Comparison of ENCODE assay signal across 25 cellular contexts in the genomic region with DNA sequence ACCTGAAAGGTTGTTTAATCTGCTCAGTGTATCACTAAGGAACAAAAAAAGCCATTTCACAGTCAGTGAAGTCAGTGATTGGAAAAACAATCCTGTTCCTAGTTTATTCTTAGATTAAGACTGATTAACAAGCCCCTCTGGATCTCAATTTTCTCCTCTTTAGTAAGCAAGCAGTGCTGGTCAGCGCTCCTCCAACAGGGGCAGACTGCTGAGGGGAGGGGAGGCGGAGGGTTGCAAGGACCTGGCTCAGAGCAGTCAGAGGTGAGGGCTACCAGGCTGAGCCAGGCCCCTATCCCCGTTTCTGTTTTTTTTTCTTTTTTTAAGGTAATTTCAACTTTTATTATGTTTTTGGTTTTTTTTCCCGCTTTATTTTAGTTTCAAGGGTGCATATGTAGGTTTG. TPM values are rescaled to one million over a fixed set of nuclear protein-coding genes. Genes with fewer than 3 reads are reported as not detected.
DNase-seq lines count a peak whose midpoint lies in the region; ATAC-seq and TF ChIP-seq lines count a peak whose summit lies in the region.
"Had no signal": no experiment of that assay in that cellular context is flagged by ENCODE, and none has a peak within 500 bp of the region (broad histone marks: within the 10 kb centered on the region; RNA-seq: fewer than 3 reads in every experiment).

No MANE protein-coding gene starts in this region.

- H3K4me3 Mint-ChIP-seq in WTC11, result no peak overlapping the region
- H3K4me3 Mint-ChIP-seq in glutamatergic neuron (ENCODE audit: unreplicated experiment), result no peak overlapping the region
- no peak overlapping the region for H3K4me3 Mint-ChIP-seq in stimulated activated memory B cell treated with anti-CD40 and anti-IgM and Interleukin-4, amounts not matched to agents 10 μg/mL and 1 μg/mL and 100 μg/mL, for 72 hours
- H3K4me3 Mint-ChIP-seq: CD4-positive, alpha-beta T cell had no signal

- H3K9me3 ChIP-seq in HEK293 (ENCODE audit: control insufficient read depth, insufficient read depth, low read depth, low read length), result no peaks in the 10 kb centered on the region
- H3K9me3 ChIP-seq: BLaER1, Caco-2, SK-N-SH had no signal

- H3K9me3 Mint-ChIP-seq in WTC11 (no peaks in the 10 kb centered on the region), glutamatergic neuron (ENCODE audit: unreplicated experiment) (peaks cover 8% of the 10 kb centered on the region)
- H3K9me3 Mint-ChIP-seq in stimulated activated memory B cell treated with anti-CD40 and anti-IgM and Interleukin-4, amounts not matched to agents 10 μg/mL and 1 μg/mL and 100 μg/mL, for 72 hours, result no peaks in the 10 kb centered on the region
- H3K9me3 Mint-ChIP-seq: CD4-positive, alpha-beta T cell had no signal

- no peak for TF ChIP-seq CTCF in HEK293 (tag by site-specific recombination; IDR thresholded peaks at IDR 0.05)
- TF ChIP-seq CTCF in WTC11 (IDR thresholded peaks at IDR 0.05), result no peak
- TF ChIP-seq CTCF in glutamatergic neuron (IDR thresholded peaks at IDR 0.05; ENCODE audit: partially characterized antibody, unreplicated experiment), result no peak

- H3K27me3 Mint-ChIP-seq in WTC11 (ENCODE audit: low read depth) (no peaks in the 10 kb centered on the region), glutamatergic neuron (ENCODE audit: unreplicated experiment) (peaks cover 8% of the 10 kb centered on the region)
- peaks cover 27% of the 10 kb centered on the region for H3K27me3 Mint-ChIP-seq in stimulated activated memory B cell treated with anti-CD40 and anti-IgM and Interleukin-4, amounts not matched to agents 10 μg/mL and 1 μg/mL and 100 μg/mL, for 72 hours

- H3K36me3 Mint-ChIP-seq in WTC11 (no peaks in the 10 kb centered on the region), glutamatergic neuron (ENCODE audit: unreplicated experiment) (no peaks in the 10 kb centered on the region)
- H3K36me3 Mint-ChIP-seq in stimulated activated memory B cell treated with anti-CD40 and anti-IgM and Interleukin-4, amounts not matched to agents 10 μg/mL and 1 μg/mL and 100 μg/mL, for 72 hours, result no peaks in the 10 kb centered on the region

- peak; percentile 82 for ATAC-seq in WTC11
- peak; percentile 56 for ATAC-seq in stimulated activated memory B cell treated with anti-CD40 and anti-IgM and Interleukin-4, amounts not matched to agents 10 μg/mL and 1 μg/mL and 100 μg/mL, for 72 hours
- no peak for ATAC-seq in left colon

- H3K4me1 ChIP-seq in HEK293 (ENCODE audit: control insufficient read depth, insufficient read depth, low read length), result no peaks in the 10 kb centered on the region
- H3K4me1 ChIP-seq: Caco-2 had no signal

- no peak overlapping the region for H3K27ac ChIP-seq in HEK293 (ENCODE audit: extremely low read depth, low read depth, low read length)
- H3K27ac ChIP-seq: BLaER1, RWPE1 had no signal

- intact Hi-C loops in left colon (cut with DNase I, micrococcal nuclease), result loop anchor here in 1 of 2 donors (5.0 to 10.0 kb wide), 2 partner anchors 324 to 521 kb away; no protein-coding TSS in a partner anchor

- H3K27ac Mint-ChIP-seq in WTC11, result no peak overlapping the region
- no peak overlapping the region for H3K27ac Mint-ChIP-seq in glutamatergic neuron (ENCODE audit: unreplicated experiment)
- H3K27ac Mint-ChIP-seq in stimulated activated memory B cell treated with anti-CD40 and anti-IgM and Interleukin-4, amounts not matched to agents 10 μg/mL and 1 μg/mL and 100 μg/mL, for 72 hours, result no peak overlapping the region
- H3K27ac Mint-ChIP-seq: CD4-positive, alpha-beta T cell had no signal

- peaks cover 6% of the 10 kb centered on the region; the same call in 1 of the 2 replicates for H3K4me1 Mint-ChIP-seq in WTC11
- H3K4me1 Mint-ChIP-seq in glutamatergic neuron (ENCODE audit: low read depth, unreplicated experiment), result peaks cover 18% of the 10 kb centered on the region
- H3K4me1 Mint-ChIP-seq in stimulated activated memory B cell treated with anti-CD40 and anti-IgM and Interleukin-4, amounts not matched to agents 10 μg/mL and 1 μg/mL and 100 μg/mL, for 72 hours, result no peaks in the 10 kb centered on the region

- peak; percentile 39 for DNase-seq in WTC11 (ENCODE audit: low spot score)
- peak; percentile 21 for DNase-seq in glutamatergic neuron
- DNase-seq in ecto neural progenitor cell (ENCODE audit: low spot score), result no peak
- DNase-seq in left colon, result no peak
- no peak for DNase-seq in AG20443 (ENCODE audit: low spot score)
- DNase-seq: Caco-2; CD4-positive, alpha-beta T cell; DMS 273 treated with DMSO at 0.1 percent for 48 hours; DMS79 treated with DMSO at 0.1 percent for 48 hours; IMR-90; Karpas-422; MV-4-11; NCI-H1105 treated with DMSO at 0.1 percent for 48 hours; NCI-H2029 treated with DMSO at 0.1 percent for 48 hours; NCI-H2171; NCI-H345; NCI-H524; NK-92 treated with Interleukin-12 subunit alpha and Interleukin-12 subunit beta, amount 100 ng/mL, for 24 hours; SHP77 treated with DMSO at 0.1 percent for 48 hours; SK-N-SH had no signal

- no peak overlapping the region for H3K4me3 ChIP-seq in HEK293 (ENCODE audit: low read depth, low read length)
- H3K4me3 ChIP-seq: BLaER1 had no signal

- no peaks in the 10 kb centered on the region for H3K36me3 ChIP-seq in HEK293 (ENCODE audit: control insufficient read depth in 2 of 2, insufficient read depth in 1 of 2, low read length in 2 of 2)
- H3K36me3 ChIP-seq: BLaER1 had no signal

- POLR2A ChIA-PET in HEK293 (lab: Yijun Ruan, JAX) (no interaction called here), WTC11 (lab: Charles Lee) (no interaction called here)

- CTCF ChIA-PET in HEK293 (lab: Yijun Ruan, JAX) (interaction anchor here (1.0 to 1.4 kb wide), 2 partner anchors 65 to 326 kb away, joined by 3 to 5 read pairs; no protein-coding TSS in a partner anchor), WTC11 (lab: Charles Lee) (no interaction called here)

TF ChIP-seq in HEK293, 187 proteins besides CTCF, POLR2A, EP300 and RAD21:
- peak; percentile 60 for TF ChIP-seq REST (tag by site-specific recombination; IDR thresholded peaks at IDR 0.05)
- no peak for TF ChIP-seq ZNF292 (tag by site-specific recombination; IDR thresholded peaks at IDR 0.05; ENCODE audit: borderline replicate concordance, low read depth)
TF ChIP-seq in HEK293: peak in this region for 1.

TF ChIP-seq in WTC11, 78 proteins besides CTCF, POLR2A, EP300 and RAD21 (continues in another document):
- no peak for TF ChIP-seq TEAD1 (CRISPR knock-in tag; IDR thresholded peaks at IDR 0.05)
- no peak for TF ChIP-seq ZNF219 (CRISPR knock-in tag; IDR thresholded peaks at IDR 0.05; ENCODE audit: borderline replicate concordance)
- TF ChIP-seq E2F4 (CRISPR knock-in tag; IDR thresholded peaks at IDR 0.05; ENCODE audit: borderline replicate concordance, low read depth), result no peak
- no peak for TF ChIP-seq ATF1 (CRISPR knock-in tag; IDR thresholded peaks at IDR 0.05)
- TF ChIP-seq ZNF425 (CRISPR knock-in tag; conservative IDR thresholded peaks at IDR 0.05), result no peak
- no peak for TF ChIP-seq KAT7 (CRISPR knock-in tag; IDR thresholded peaks at IDR 0.05; ENCODE audit: borderline replicate concordance)
- no peak for TF ChIP-seq ZSCAN18 (CRISPR knock-in tag; IDR thresholded peaks at IDR 0.05)
- no peak for TF ChIP-seq ZNF396 (CRISPR knock-in tag; IDR thresholded peaks at IDR 0.05; ENCODE audit: borderline replicate concordance)

RNA-seq across cellular contexts. Expression of gene KCNS3, which starts 24.7 kb away (rescaled TPM):
- total RNA-seq in WTC11 (2021), result 17.4 to 25.2 TPM (median 18.1 TPM) in 3 replicates
- 5.5 TPM for total RNA-seq in glutamatergic neuron (ENCODE audit: unreplicated experiment)
- total RNA-seq in left colon, result 10 to 100 TPM; 19.0 to 21.2 TPM
- total RNA-seq: CD4-positive, alpha-beta T cell had no signal

RNA-seq across cellular contexts. Expression of gene MSGN1, which starts 37.5 kb away (rescaled TPM):
- total RNA-seq in WTC11 (2021) (not detected in 3 replicates), glutamatergic neuron (ENCODE audit: unreplicated experiment) (not detected), left colon (not detected)
- total RNA-seq: Caco-2; CD4-positive, alpha-beta T cell; IMR-90; M059J had no signal

Comparison
In these comparisons a context has a peak if more than half of its experiments do, and no peak if none do; other contexts are left out.
1. DNase-seq: peak in WTC11 (single experiment) and glutamatergic neuron (single experiment); none in ecto neural progenitor cell (single experiment), left colon (0 of 2) and AG20443 (single experiment).